In genomic region chr6:998551-998950, GRCh38 we compare ENCODE assay signal across 22 cellular contexts.
DNase-seq lines count a peak whose midpoint lies in the region; ATAC-seq, FAIRE-seq and TF ChIP-seq lines count a peak whose summit lies in the region.
"Had no signal": no experiment of that assay in that cellular context is flagged by ENCODE, and none has a peak within 500 bp of the region (broad histone marks: within the 10 kb centered on the region; RNA-seq: fewer than 3 reads in every experiment).

No MANE protein-coding gene starts in this region.

- FAIRE-seq in GM12878 (lab: Jason Lieb, UNC) (no peak), H54 (lab: Jason Lieb, UNC) (no peak)
- FAIRE-seq: A204.1, D721Med, G401.6, GM12892, GM18507 had no signal

- CTCF ChIA-PET in GM12878 (lab: Yijun Ruan, JAX): no interaction called here

- in situ Hi-C loops in GM12878 (cut with MboI): no loop called here

- no peak for TF ChIP-seq EP300 in GM12878 (IDR thresholded peaks at IDR 0.05; ENCODE audit: borderline replicate concordance in 1 of 2, control insufficient read depth in 1 of 2, low read depth in 2 of 2, low read length in 2 of 2)

- peaks cover 0 to 62% (median 39%) of the 10 kb centered on the region in 10 experiments; a peak in 13 of 20 replicates for H3K4me1 ChIP-seq in BLaER1 treated with 17β-estradiol and CSF1 and Interleukin-3, amounts not matched to agents 10 nM and 100 nM
- H3K4me1 ChIP-seq in GM12878 (ENCODE audit: control insufficient read depth, insufficient read depth, low read length): peaks cover 24% of the 10 kb centered on the region
- H3K4me1 ChIP-seq: Caco-2 had no signal

- TF ChIP-seq RAD21 in GM12878 (IDR thresholded peaks at IDR 0.05; ENCODE audit: insufficient read depth, low read depth, low read length): no peak

- peak overlapping the region in 6 of 11 experiments; percentile 66 to 79 (median 76); a peak in 9 of 22 replicates for H3K4me2 ChIP-seq in BLaER1 treated with 17β-estradiol and CSF1 and Interleukin-3, amounts not matched to agents 10 nM and 100 nM
- H3K4me2 ChIP-seq in GM12878 (ENCODE audit: control insufficient read depth, insufficient read depth): no peak overlapping the region

- no peak overlapping the region for H2AFZ ChIP-seq in GM12878 (ENCODE audit: control insufficient read depth, low read depth, low read length)

- peaks cover 0 to 11% (median 0%) of the 10 kb centered on the region in 11 experiments; a peak in 3 of 22 replicates for H3K27me3 ChIP-seq in BLaER1 treated with 17β-estradiol and CSF1 and Interleukin-3, amounts not matched to agents 10 nM and 100 nM
- H3K27me3 ChIP-seq in GM12878 (replicated peaks in 1 of 2; ENCODE audit: control insufficient read depth in 2 of 2, insufficient read depth in 2 of 2, low read length in 1 of 2): 0 out of 4 replicates have a peak, but pooled peaks cover 0 to 1% of the 10 kb centered on the region in 2 experiments

- H3K27ac ChIP-seq in BLaER1 treated with 17β-estradiol and CSF1 and Interleukin-3, amounts not matched to agents 10 nM and 100 nM: no peak overlapping the region
- no peak overlapping the region for H3K27ac ChIP-seq in GM12878 (ENCODE audit: control insufficient read depth, insufficient read depth)
- H3K27ac ChIP-seq: C4-2B had no signal

- ATAC-seq in GM12878 (no peak), HG03378 (IDR thresholded peaks at IDR 0.05; ENCODE audit: unreplicated experiment) (no peak)
- ATAC-seq: CD8-positive, alpha-beta T cell had no signal

- H3K9ac ChIP-seq in BLaER1 treated with 17β-estradiol and CSF1 and Interleukin-3, amounts not matched to agents 10 nM and 100 nM: no peak overlapping the region
- H3K9ac ChIP-seq in GM12878 (ENCODE audit: control insufficient read depth, insufficient read depth, low read length): no peak overlapping the region

- no peaks in the 10 kb centered on the region for H4K20me1 ChIP-seq in BLaER1 treated with 17β-estradiol and CSF1 and Interleukin-3, amounts not matched to agents 10 nM and 100 nM
- no peaks in the 10 kb centered on the region for H4K20me1 ChIP-seq in GM12878 (ENCODE audit: control insufficient read depth, insufficient read depth)

- H3K79me2 ChIP-seq in GM12878 (ENCODE audit: control insufficient read depth, insufficient read depth, low read length): no peaks in the 10 kb centered on the region

- H3K9me3 ChIP-seq in BLaER1 treated with 17β-estradiol and CSF1 and Interleukin-3, amounts not matched to agents 10 nM and 100 nM (replicated peaks in 1 of 11): peaks cover 4 to 7% (median 7%) of the 10 kb centered on the region in 11 experiments; a peak in 21 of 22 replicates
- no peaks in the 10 kb centered on the region; the same call in 2 of the 3 replicates for H3K9me3 ChIP-seq in GM12878 (replicated peaks; ENCODE audit: control insufficient read depth, insufficient read depth, low read length)
- H3K9me3 ChIP-seq: Caco-2 had no signal

- RAD21 ChIA-PET in GM12878 (lab: Charles Lee; ENCODE audit: unreplicated experiment): no interaction called here

- H3K4me3 ChIP-seq in BLaER1 treated with 17β-estradiol and CSF1 and Interleukin-3, amounts not matched to agents 10 nM and 100 nM: no peak overlapping the region
- H3K4me3 ChIP-seq in GM12878: no peak overlapping the region

- BruUV-seq in GM12878 (replicated peaks; lab: Mats Ljungman, UMichigan): no TSS peak

- intact Hi-C loops in GM12878 (cut with micrococcal nuclease; ENCODE audit: unreplicated experiment): no loop called here

- TF ChIP-seq POLR2A in GM12878 (IDR thresholded peaks at IDR 0.05; ENCODE audit: low read depth, low read length): no peak
- TF ChIP-seq POLR2A in H54 (IDR thresholded peaks at IDR 0.05; ENCODE audit: low read depth, low read length): no peak

- no peak for TF ChIP-seq CTCF in GM12878 (IDR thresholded peaks at IDR 0.05 in 2 of 3, conservative IDR thresholded peaks at IDR 0.05 in 1 of 3; ENCODE audit: control insufficient read depth in 2 of 3, extremely low read depth in 1 of 3, insufficient read depth in 1 of 3, low read depth in 3 of 3, low read length in 3 of 3)

- H3K36me3 ChIP-seq in BLaER1 treated with 17β-estradiol and CSF1 and Interleukin-3, amounts not matched to agents 10 nM and 100 nM: no peaks in the 10 kb centered on the region
- H3K36me3 ChIP-seq in GM12878 (ENCODE audit: control insufficient read depth in 2 of 2, insufficient read depth in 2 of 2, low read length in 1 of 2): no peaks in the 10 kb centered on the region

- WGBS in GM12878 (ENCODE audit: insufficient coverage, insufficient replicate concordance, low lambda C conversion rate, missing lambda C conversion rate): 41% methylated on average over 10 of the region's 10 CpGs

- POLR2A ChIA-PET in GM12878 (lab: Charles Lee): no interaction called here

- SMC1A ChIA-PET in GM12878 (lab: Charles Lee; ENCODE audit: uncharacterized antibody, unreplicated experiment): no interaction called here

- DNase-seq in GM12878 (ENCODE audit: low read depth, low spot score) (no peak), mesenteric fat pad (ENCODE audit: low spot score) (peak; percentile 57), H54 (ENCODE audit: insufficient read length, low spot score) (no peak), NCI-H524 (lab: John Stamatoyannopoulos, UW) (no peak), NCI-H2196 treated with DMSO at 0.1 percent for 48 hours (lab: John Stamatoyannopoulos, UW; ENCODE audit: unreplicated experiment) (no peak)
- DNase-seq: 8988T; ACHN; AML-193; Caco-2; Calu3; CD4-positive, alpha-beta T cell; CD8-positive, alpha-beta T cell; DMS79 treated with DMSO at 0.1 percent for 48 hours; GF-D8 had no signal

TF ChIP-seq in GM12878, 131 proteins besides CTCF, POLR2A, EP300 and RAD21:
- TF ChIP-seq JUNB (IDR thresholded peaks at IDR 0.05) (peak; percentile 35; the same call in 1 of the 2 replicates), KDM1A (IDR thresholded peaks at IDR 0.05; ENCODE audit: borderline replicate concordance) (no peak), IRF4 (IDR thresholded peaks at IDR 0.05; ENCODE audit: low read depth, low read length) (no peak), HDAC6 (IDR thresholded peaks at IDR 0.05; ENCODE audit: unreplicated experiment) (no peak), HSF1 (IDR thresholded peaks at IDR 0.05; ENCODE audit: low read depth, low read length) (no peak)
